In genomic region chr4:4721636-4722035, GRCh38 we compare ENCODE assay signal across 20 cellular contexts.
"Had no signal": no experiment of that assay in that cellular context is flagged by ENCODE, and none has a peak within 500 bp of the region (broad histone marks: within the 10 kb centered on the region; RNA-seq: fewer than 3 reads in every experiment).

No MANE protein-coding gene starts in this region.

- ATAC-seq: K562 had no signal

- H3K27me3 ChIP-seq: SJSA1 had no signal

- FAIRE-seq: HTR-8/SVneo, K562, RCC 7860 had no signal

- H3K9me3 ChIP-seq: SJSA1 had no signal

- H3K36me3 ChIP-seq: SJSA1 had no signal

- H3K27ac ChIP-seq: KMS-11, SJSA1, SK-N-MC had no signal

- H3K4me3 ChIP-seq: K562, SJSA1, SK-N-MC had no signal

- DNase-seq: Kasumi-1, MM.1S, NCI-H1092 treated with DMSO at 0.1 percent for 48 hours, NCI-H1417, NCI-H1436 treated with DMSO at 0.1 percent for 48 hours, NCI-H1694, NCI-H187 treated with DMSO at 0.1 percent for 48 hours, NCI-H2029 treated with DMSO at 0.1 percent for 48 hours, NCI-H345, NCI-H446 treated with DMSO at 0.1 percent for 48 hours, NCI-H510A treated with DMSO at 0.1 percent for 48 hours, Right ventricle myocardium superior, RPMI8226, SIG-M5 had no signal

- H3K4me1 ChIP-seq: SJSA1 had no signal
